Comparison of ENCODE assay signal across 8 cellular contexts in the genomic region with DNA sequence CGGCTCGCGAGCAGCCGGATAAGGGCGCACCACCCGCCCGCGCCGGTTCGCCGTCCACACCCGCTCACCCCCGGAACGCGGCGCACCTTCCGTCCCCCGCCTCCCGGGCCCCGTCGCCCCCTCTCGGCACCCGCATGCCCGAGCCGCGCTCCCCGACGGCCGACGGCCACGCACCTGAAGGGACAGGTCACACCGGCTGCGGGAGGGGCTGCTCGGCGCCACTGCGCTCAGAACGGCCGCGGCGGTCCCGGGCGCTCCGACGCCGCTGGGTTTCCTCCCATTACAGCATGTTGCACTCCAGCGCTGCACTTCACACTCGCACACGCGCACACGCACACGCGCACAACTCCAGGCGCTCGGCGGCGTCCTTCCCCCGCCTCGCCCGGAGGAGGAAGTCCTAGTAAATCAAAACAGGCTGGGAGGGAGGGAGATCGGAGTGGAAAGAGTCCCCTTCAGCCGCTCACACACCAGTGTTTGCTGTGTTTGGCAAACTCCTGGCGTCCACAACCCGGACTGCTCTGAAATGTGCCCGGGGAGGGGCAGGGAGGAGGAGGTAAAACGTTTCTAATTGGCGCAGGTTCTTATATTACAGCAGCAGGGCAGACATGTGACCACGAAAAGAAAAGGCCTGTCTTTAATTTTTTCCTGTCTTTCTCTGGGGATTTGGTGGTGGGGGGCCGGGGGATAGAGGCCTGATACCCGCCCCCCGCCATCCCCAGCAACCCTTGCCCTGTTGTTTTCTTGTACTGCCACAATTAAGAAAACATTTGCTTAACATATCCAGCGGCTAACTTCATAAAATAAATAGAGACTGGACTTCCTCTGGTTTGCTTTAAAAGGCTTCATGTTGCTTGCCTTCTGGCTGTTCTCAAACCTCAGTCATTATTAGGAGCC.
A peak's percentile ranks its signal among the peaks of the same experiment; 100 is the strongest.
DNase-seq lines count a peak whose midpoint lies in the region; ATAC-seq and TF ChIP-seq lines count a peak whose summit lies in the region.

No MANE protein-coding gene starts in this region.

- intact Hi-C loops in mucosa of descending colon (cut with DNase I, micrococcal nuclease) = no loop called here

- H3K36me3 ChIP-seq in mucosa of descending colon (ENCODE audit: low read depth) = no peaks in the 10 kb centered on the region

- no peaks in the 10 kb centered on the region for H3K9me3 ChIP-seq in mucosa of descending colon

- H3K9me3 Mint-ChIP-seq in activated T-cell treated with anti-CD3 and anti-CD28 coated beads, Interleukin-2, amount 50 U/mL, for 24 hours = no peaks in the 10 kb centered on the region
- no peaks in the 10 kb centered on the region for H3K9me3 Mint-ChIP-seq in stimulated activated effector memory CD8-positive, alpha-beta T cell treated with anti-CD3 and anti-CD28 coated beads, Interleukin-12 subunit alpha, Interleukin-12 subunit beta, amount 100 ng/mL, for 72 hours

- ATAC-seq in HG03280 (IDR thresholded peaks at IDR 0.05; ENCODE audit: unreplicated experiment) = peak; percentile 35
- peak; percentile 78 for ATAC-seq in mucosa of descending colon
- ATAC-seq in stimulated activated effector memory CD8-positive, alpha-beta T cell treated with anti-CD3 and anti-CD28 coated beads, Interleukin-12 subunit alpha, Interleukin-12 subunit beta, amount 100 ng/mL, for 72 hours = peak; percentile 61

- peak overlapping the region; percentile 74 for H3K27ac Mint-ChIP-seq in activated T-cell treated with anti-CD3 and anti-CD28 coated beads, Interleukin-2, amount 50 U/mL, for 24 hours
- peak overlapping the region; percentile 76 for H3K27ac Mint-ChIP-seq in stimulated activated effector memory CD8-positive, alpha-beta T cell treated with anti-CD3 and anti-CD28 coated beads, Interleukin-12 subunit alpha, Interleukin-12 subunit beta, amount 100 ng/mL, for 72 hours

- H3K27me3 Mint-ChIP-seq in activated T-cell treated with anti-CD3 and anti-CD28 coated beads, Interleukin-2, amount 50 U/mL, for 24 hours = peaks cover 24% of the 10 kb centered on the region

- TF ChIP-seq POLR2A in erythroblast (IDR thresholded peaks at IDR 0.05; ENCODE audit: low read length) = no peak

- peak overlapping the region; percentile 74 for H3K4me3 ChIP-seq in mucosa of descending colon

- peaks cover 8% of the 10 kb centered on the region for H3K36me3 Mint-ChIP-seq in activated T-cell treated with anti-CD3 and anti-CD28 coated beads, Interleukin-2, amount 50 U/mL, for 24 hours (ENCODE audit: low read depth)
- no peaks in the 10 kb centered on the region for H3K36me3 Mint-ChIP-seq in stimulated activated effector memory CD8-positive, alpha-beta T cell treated with anti-CD3 and anti-CD28 coated beads, Interleukin-12 subunit alpha, Interleukin-12 subunit beta, amount 100 ng/mL, for 72 hours

- no peak for TF ChIP-seq CTCF in mucosa of descending colon (IDR thresholded peaks at IDR 0.05)

- peaks cover 31% of the 10 kb centered on the region for H3K4me1 Mint-ChIP-seq in activated T-cell treated with anti-CD3 and anti-CD28 coated beads, Interleukin-2, amount 50 U/mL, for 24 hours (ENCODE audit: low read depth)
- peaks cover 29% of the 10 kb centered on the region for H3K4me1 Mint-ChIP-seq in stimulated activated effector memory CD8-positive, alpha-beta T cell treated with anti-CD3 and anti-CD28 coated beads, Interleukin-12 subunit alpha, Interleukin-12 subunit beta, amount 100 ng/mL, for 72 hours

- H3K4me1 ChIP-seq in mucosa of descending colon (ENCODE audit: low read depth) = peaks cover 19% of the 10 kb centered on the region

- H3K4me3 Mint-ChIP-seq in activated T-cell treated with anti-CD3 and anti-CD28 coated beads, Interleukin-2, amount 50 U/mL, for 24 hours = peak overlapping the region; percentile 82
- peak overlapping the region; percentile 93 for H3K4me3 Mint-ChIP-seq in stimulated activated effector memory CD8-positive, alpha-beta T cell treated with anti-CD3 and anti-CD28 coated beads, Interleukin-12 subunit alpha, Interleukin-12 subunit beta, amount 100 ng/mL, for 72 hours

- DNase-seq in NCI-H2081 (lab: John Stamatoyannopoulos, UW) = peak; percentile 29 to 57
- no peak for DNase-seq in NCI-H2081 treated with DMSO at 0.1 percent for 48 hours (lab: John Stamatoyannopoulos, UW)
- peak; percentile 36 for DNase-seq in NOMO-1 treated with DMSO at 0.1 percent for 48 hours (lab: John Stamatoyannopoulos, UW; ENCODE audit: unreplicated experiment)
- DNase-seq in activated T-cell treated with anti-CD3 and anti-CD28 coated beads, Interleukin-2, amount 50 U/mL, for 24 hours = peak; percentile 73
- peak; percentile 23 to 37 for DNase-seq in erythroblast (lab: John Stamatoyannopoulos, UW)
- DNase-seq in mucosa of descending colon = peak; percentile 82 to 85 (median 84)
- peak; percentile 33 to 79 for DNase-seq in stimulated activated effector memory CD8-positive, alpha-beta T cell treated with anti-CD3 and anti-CD28 coated beads, Interleukin-12 subunit alpha, Interleukin-12 subunit beta, amount 100 ng/mL, for 72 hours (ENCODE audit: low spot score in 2 of 2)
